21 cellular contexts compared by ENCODE assay signal in the genomic region with DNA sequence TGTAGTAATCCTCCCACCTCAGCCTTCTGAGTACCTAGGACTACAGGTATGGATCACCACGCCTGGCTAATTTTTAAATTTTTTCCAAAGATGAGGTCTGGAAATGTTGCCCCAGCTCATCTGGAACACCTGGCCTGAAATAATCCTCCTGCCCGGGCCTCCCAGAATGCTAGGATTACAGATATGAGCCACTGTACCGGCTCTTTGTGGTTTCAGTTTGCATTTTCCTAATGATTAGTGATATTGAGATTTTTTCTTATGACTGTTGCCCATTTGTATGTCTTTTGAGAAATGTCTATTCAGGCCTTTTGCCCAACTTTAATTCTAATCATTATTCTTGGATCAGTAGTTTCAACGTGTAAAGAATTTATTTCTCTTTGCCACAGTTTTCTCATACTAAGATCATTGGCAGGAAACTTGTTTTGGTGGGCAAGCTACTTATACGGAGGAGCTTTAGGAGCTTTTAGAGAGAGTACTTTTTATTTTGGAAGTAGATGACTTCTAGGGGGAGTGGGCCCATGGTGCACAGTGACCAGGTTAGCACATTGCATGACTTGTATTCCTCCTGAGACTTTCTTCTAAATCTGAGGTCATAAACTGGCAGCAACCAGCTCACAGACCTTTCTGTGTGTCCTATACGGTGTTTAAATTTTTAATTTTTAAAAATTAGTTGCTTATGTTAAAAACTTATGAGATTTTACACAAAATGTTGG.
DNase-seq lines count a peak whose midpoint lies in the region; ATAC-seq and TF ChIP-seq lines count a peak whose summit lies in the region.
"Had no signal": no experiment of that assay in that cellular context is flagged by ENCODE, and none has a peak within 500 bp of the region (broad histone marks: within the 10 kb centered on the region; RNA-seq: fewer than 3 reads in every experiment).

No MANE protein-coding gene starts in this region.

- DNase-seq in activated naive CD4-positive, alpha-beta T cell treated with anti-CD3 and anti-CD28 coated beads for 36 hours = peak; percentile 25
- DNase-seq in activated naive CD4-positive, alpha-beta T cell treated with anti-CD3 and anti-CD28 coated beads, Interleukin-2, amount 10 ng/mL, durations not matched to agents 7 days and 5 days = no peak
- DNase-seq in Karpas-422 (no peak), SK-N-DZ (ENCODE audit: low spot score) (no peak), gastrocnemius medialis (no peak)
- DNase-seq in activated naive CD8-positive, alpha-beta T cell treated with anti-CD3 and anti-CD28 coated beads for 36 hours = no peak
- DNase-seq in stimulated activated naive B cell treated with anti-CD40 and anti-IgM and Interleukin-4, amounts not matched to agents 10 μg/mL and 1 μg/mL and 100 μg/mL, for 72 hours = no peak
- DNase-seq: activated gamma-delta T cell treated with Interleukin-2 at 50 U/mL for 16 hours, cerebellar nuclear complex, GDM1, HCEC 1CT, left lung, MM.1S, NCI-H1436 treated with DMSO at 0.1 percent for 48 hours, NCI-H2171, NCI-H524, ovary, substantia nigra had no signal

- H3K9me3 Mint-ChIP-seq in activated naive CD4-positive, alpha-beta T cell treated with anti-CD3 and anti-CD28 coated beads for 36 hours = no peaks in the 10 kb centered on the region
- no peaks in the 10 kb centered on the region for H3K9me3 Mint-ChIP-seq in activated naive CD4-positive, alpha-beta T cell treated with anti-CD3 and anti-CD28 coated beads, Interleukin-2, amount 10 ng/mL, durations not matched to agents 7 days and 5 days
- peaks cover 1% of the 10 kb centered on the region for H3K9me3 Mint-ChIP-seq in activated naive CD8-positive, alpha-beta T cell treated with anti-CD3 and anti-CD28 coated beads for 36 hours
- H3K9me3 Mint-ChIP-seq in stimulated activated naive B cell treated with anti-CD40 and anti-IgM and Interleukin-4, amounts not matched to agents 10 μg/mL and 1 μg/mL and 100 μg/mL, for 72 hours = no peaks in the 10 kb centered on the region
- H3K9me3 Mint-ChIP-seq: nephron had no signal

- H3K36me3 ChIP-seq in Karpas-422 (ENCODE audit: insufficient read depth, low read length) = peaks cover 68% of the 10 kb centered on the region
- peaks cover 0 to 26% of the 10 kb centered on the region in 2 donors for H3K36me3 ChIP-seq in gastrocnemius medialis
- H3K36me3 ChIP-seq: ovary had no signal

- no peaks in the 10 kb centered on the region for H4K20me1 ChIP-seq in Karpas-422 (ENCODE audit: insufficient read depth, low read depth, low read length)

- H3K9ac ChIP-seq in Karpas-422 (ENCODE audit: low read length) = no peak overlapping the region

- no peak for TF ChIP-seq CTCF in gastrocnemius medialis (IDR thresholded peaks at IDR 0.05 in 4 of 5, conservative IDR thresholded peaks at IDR 0.05 in 1 of 5)

- TF ChIP-seq POLR2A in gastrocnemius medialis (IDR thresholded peaks at IDR 0.05) = no peak

- H3K4me2 ChIP-seq in Karpas-422 (ENCODE audit: low read depth, low read length, poor library complexity, severe bottlenecking) = no peak overlapping the region

- H3K4me1 ChIP-seq in Karpas-422 (ENCODE audit: low read length) = peaks cover 30% of the 10 kb centered on the region
- no peaks in the 10 kb centered on the region for H3K4me1 ChIP-seq in gastrocnemius medialis

- peaks cover 89% of the 10 kb centered on the region for H3K79me2 ChIP-seq in Karpas-422 (ENCODE audit: low read length)

- peaks cover 68% of the 10 kb centered on the region for H3K4me1 Mint-ChIP-seq in activated naive CD4-positive, alpha-beta T cell treated with anti-CD3 and anti-CD28 coated beads for 36 hours (ENCODE audit: low read depth)
- peaks cover 30% of the 10 kb centered on the region for H3K4me1 Mint-ChIP-seq in activated naive CD4-positive, alpha-beta T cell treated with anti-CD3 and anti-CD28 coated beads, Interleukin-2, amount 10 ng/mL, durations not matched to agents 7 days and 5 days
- H3K4me1 Mint-ChIP-seq in activated naive CD8-positive, alpha-beta T cell treated with anti-CD3 and anti-CD28 coated beads for 36 hours = peaks cover 58% of the 10 kb centered on the region
- peaks cover 28% of the 10 kb centered on the region in 2 donors for H3K4me1 Mint-ChIP-seq in stimulated activated naive B cell treated with anti-CD40 and anti-IgM and Interleukin-4, amounts not matched to agents 10 μg/mL and 1 μg/mL and 100 μg/mL, for 72 hours
- H3K4me1 Mint-ChIP-seq: nephron had no signal

- no peak overlapping the region for H2AFZ ChIP-seq in Karpas-422 (ENCODE audit: low read length)

- H3K27ac ChIP-seq in Karpas-422 (ENCODE audit: low read length) (0 out of 2 replicates have a peak overlapping the region, but pooled peaks have one; percentile 2), gastrocnemius medialis (no peak overlapping the region)
- H3K27ac ChIP-seq: epithelial cell of prostate, left lung, ovary, SJSA1 had no signal

- no peaks in the 10 kb centered on the region for H3K27me3 Mint-ChIP-seq in activated naive CD4-positive, alpha-beta T cell treated with anti-CD3 and anti-CD28 coated beads for 36 hours (ENCODE audit: low read depth)
- H3K27me3 Mint-ChIP-seq in activated naive CD4-positive, alpha-beta T cell treated with anti-CD3 and anti-CD28 coated beads, Interleukin-2, amount 10 ng/mL, durations not matched to agents 7 days and 5 days = no peaks in the 10 kb centered on the region
- H3K27me3 Mint-ChIP-seq in activated naive CD8-positive, alpha-beta T cell treated with anti-CD3 and anti-CD28 coated beads for 36 hours = no peaks in the 10 kb centered on the region
- H3K27me3 Mint-ChIP-seq in stimulated activated naive B cell treated with anti-CD40 and anti-IgM and Interleukin-4, amounts not matched to agents 10 μg/mL and 1 μg/mL and 100 μg/mL, for 72 hours = no peaks in the 10 kb centered on the region

- peak in 1 of 2 donors; percentile 29 for ATAC-seq in stimulated activated naive B cell treated with anti-CD40 and anti-IgM and Interleukin-4, amounts not matched to agents 10 μg/mL and 1 μg/mL and 100 μg/mL, for 72 hours (replicated peaks)
- no peak for ATAC-seq in gastrocnemius medialis
- ATAC-seq: left lung had no signal

- H3K4me3 ChIP-seq in Karpas-422 (ENCODE audit: low read length) (no peak overlapping the region), gastrocnemius medialis (no peak overlapping the region)
- H3K4me3 ChIP-seq: left lung, ovary, SJSA1 had no signal

- H3K4me3 Mint-ChIP-seq in activated naive CD4-positive, alpha-beta T cell treated with anti-CD3 and anti-CD28 coated beads for 36 hours = no peak overlapping the region
- H3K4me3 Mint-ChIP-seq in activated naive CD4-positive, alpha-beta T cell treated with anti-CD3 and anti-CD28 coated beads, Interleukin-2, amount 10 ng/mL, durations not matched to agents 7 days and 5 days = no peak overlapping the region
- no peak overlapping the region for H3K4me3 Mint-ChIP-seq in activated naive CD8-positive, alpha-beta T cell treated with anti-CD3 and anti-CD28 coated beads for 36 hours
- no peak overlapping the region for H3K4me3 Mint-ChIP-seq in stimulated activated naive B cell treated with anti-CD40 and anti-IgM and Interleukin-4, amounts not matched to agents 10 μg/mL and 1 μg/mL and 100 μg/mL, for 72 hours
- H3K4me3 Mint-ChIP-seq: nephron had no signal

- no peaks in the 10 kb centered on the region for H3K9me2 ChIP-seq in Karpas-422 (replicated peaks; ENCODE audit: insufficient read depth, low read length)

- no peaks in the 10 kb centered on the region for H3K9me3 ChIP-seq in Karpas-422 (ENCODE audit: low read length)
- H3K9me3 ChIP-seq in gastrocnemius medialis = no peaks in the 10 kb centered on the region
- H3K9me3 ChIP-seq: left lung, ovary, SJSA1 had no signal

- H3K27me3 ChIP-seq in Karpas-422 (ENCODE audit: low read length) = no peaks in the 10 kb centered on the region
- H3K27me3 ChIP-seq in gastrocnemius medialis = no peaks in the 10 kb centered on the region
- H3K27me3 ChIP-seq: left lung, ovary, SJSA1 had no signal

- peaks cover 47% of the 10 kb centered on the region for H3K36me3 Mint-ChIP-seq in activated naive CD4-positive, alpha-beta T cell treated with anti-CD3 and anti-CD28 coated beads for 36 hours (ENCODE audit: low read depth)
- H3K36me3 Mint-ChIP-seq in activated naive CD4-positive, alpha-beta T cell treated with anti-CD3 and anti-CD28 coated beads, Interleukin-2, amount 10 ng/mL, durations not matched to agents 7 days and 5 days = peaks cover 62% of the 10 kb centered on the region
- H3K36me3 Mint-ChIP-seq in activated naive CD8-positive, alpha-beta T cell treated with anti-CD3 and anti-CD28 coated beads for 36 hours = peaks cover 62% of the 10 kb centered on the region
- peaks cover 34 to 53% of the 10 kb centered on the region in 2 donors for H3K36me3 Mint-ChIP-seq in stimulated activated naive B cell treated with anti-CD40 and anti-IgM and Interleukin-4, amounts not matched to agents 10 μg/mL and 1 μg/mL and 100 μg/mL, for 72 hours

- in situ Hi-C loops in gastrocnemius medialis (cut with MboI; ENCODE audit: low sequenced_read_pairs in 4 of 4) = loop anchor here (25.0 kb wide), 2 partner anchors 259 to 409 kb away; no protein-coding TSS in a partner anchor

- peak overlapping the region; percentile 72 for H3K27ac Mint-ChIP-seq in activated naive CD4-positive, alpha-beta T cell treated with anti-CD3 and anti-CD28 coated beads for 36 hours
- H3K27ac Mint-ChIP-seq in activated naive CD4-positive, alpha-beta T cell treated with anti-CD3 and anti-CD28 coated beads, Interleukin-2, amount 10 ng/mL, durations not matched to agents 7 days and 5 days = no peak overlapping the region
- peak overlapping the region; percentile 58 for H3K27ac Mint-ChIP-seq in activated naive CD8-positive, alpha-beta T cell treated with anti-CD3 and anti-CD28 coated beads for 36 hours
- H3K27ac Mint-ChIP-seq in stimulated activated naive B cell treated with anti-CD40 and anti-IgM and Interleukin-4, amounts not matched to agents 10 μg/mL and 1 μg/mL and 100 μg/mL, for 72 hours = peak overlapping the region; percentile 37
- H3K27ac Mint-ChIP-seq: nephron had no signal

- CTCF ChIA-PET in activated naive CD4-positive, alpha-beta T cell treated with anti-CD3 and anti-CD28 coated beads for 36 hours (lab: Charles Lee) = interaction anchor here (1.0 to 3.2 kb wide), 6 partner anchors 8 to 266 kb away, joined by 3 to 21 read pairs (median 4); no protein-coding TSS in a partner anchor
- CTCF ChIA-PET in activated naive CD4-positive, alpha-beta T cell treated with anti-CD3 and anti-CD28 coated beads, Interleukin-2, amount 10 ng/mL, durations not matched to agents 7 days and 5 days (lab: Charles Lee) = interaction anchor here (1.0 to 2.7 kb wide), 4 partner anchors 16 to 68 kb away, joined by 4 to 11 read pairs (median 6); no protein-coding TSS in a partner anchor

- intact Hi-C loops in activated naive CD4-positive, alpha-beta T cell treated with anti-CD3 and anti-CD28 coated beads for 36 hours (cut with micrococcal nuclease) = loop anchor here (2.0 kb wide), 1 partner anchor 14 kb away; no protein-coding TSS in a partner anchor
- intact Hi-C loops in gastrocnemius medialis (cut with DNase I; ENCODE audit: low total_unique reads) = no loop called here
